ENCODE assay signal across 33 cellular contexts in the genomic region with DNA sequence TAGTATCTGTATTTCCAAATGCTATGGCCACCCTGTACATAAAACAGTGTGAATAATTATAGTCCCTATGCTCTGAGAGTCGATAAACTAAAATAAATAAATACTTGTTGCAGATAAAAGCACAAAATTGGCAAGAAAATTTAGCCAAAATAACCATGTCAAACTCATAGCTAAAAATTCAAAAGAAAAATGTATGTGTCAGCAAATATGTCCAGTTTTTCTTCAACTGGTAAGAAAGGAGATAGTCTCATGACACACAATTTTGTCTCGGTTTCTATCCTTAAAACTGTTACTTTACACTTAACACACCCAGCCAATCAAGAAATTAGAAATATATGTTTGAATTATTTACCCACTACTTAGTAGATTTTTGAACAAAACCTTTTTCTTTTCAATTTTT.
"Had no signal": no experiment of that assay in that cellular context is flagged by ENCODE, and none has a peak within 500 bp of the region (broad histone marks: within the 10 kb centered on the region; RNA-seq: fewer than 3 reads in every experiment).

No MANE protein-coding gene starts in this region.

- H3K27ac ChIP-seq: adrenal gland, body of pancreas, brain microvascular endothelial cell, breast epithelium, VCaP had no signal

- DNase-seq: activated B cell treated with CpG ODN at 0.5 μM for 24 hours; activated CD4-positive, alpha-beta memory T cell treated with anti-CD3 and anti-CD28 coated beads for 36 hours; activated CD4-positive, alpha-beta T cell treated with anti-CD3 and anti-CD28 coated beads for 4 hours; activated CD4-positive, alpha-beta T cell treated with anti-CD3 and anti-CD28 coated beads, Interleukin-2, amount 10 ng/mL, durations not matched to agents 24 days and 14 days; activated CD4-positive, alpha-beta T cell treated with anti-CD3 and anti-CD28 coated beads, Interleukin-2, amount 50 U/mL, for 1 hour; activated CD4-positive, alpha-beta T cell treated with anti-CD3 and anti-CD28 coated beads, Interleukin-2, amount 50 U/mL, for 4 hours; activated CD4-positive, CD25-positive, alpha-beta regulatory T cell treated with anti-CD3 and anti-CD28 coated beads, Interleukin-2, amount 50 U/mL, for 72 hours; activated CD8-positive, alpha-beta memory T cell treated with anti-CD3 and anti-CD28 coated beads, Interleukin-2, amount 50 U/mL, for 4 hours; activated CD8-positive, alpha-beta T cell treated with anti-CD3 and anti-CD28 coated beads for 36 hours; activated effector memory CD4-positive, alpha-beta T cell treated with anti-CD3 and anti-CD28 coated beads, Interleukin-2, amount 50 U/mL, for 16 hours; activated gamma-delta T cell treated with Interleukin-2 at 50 U/mL for 16 hours; activated naive CD4-positive, alpha-beta T cell; activated naive CD4-positive, alpha-beta T cell treated with anti-CD3 and anti-CD28 coated beads for 36 hours; activated naive CD4-positive, alpha-beta T cell treated with anti-CD3 and anti-CD28 coated beads, Interleukin-2, amount 50 U/mL, for 16 hours; activated naive CD8-positive, alpha-beta T cell treated with anti-CD3 and anti-CD28 coated beads for 36 hours; activated T-cell treated with anti-CD3 and anti-CD28 coated beads for 4 hours; activated T-cell treated with anti-CD3 and anti-CD28 coated beads, Interleukin-2, amount 50 U/mL, for 1 hour; activated T-cell treated with anti-CD3 and anti-CD28 coated beads, Interleukin-2, amount 50 U/mL, for 4 hours; activated T-cell treated with anti-CD3 and anti-CD28 coated beads, Interleukin-2, amount 50 U/mL, for 72 hours; adrenal gland; amniotic stem cell; aorta; body of pancreas; brain microvascular endothelial cell; central memory CD4-positive, alpha-beta T cell; T-helper 2 cell; T-helper 9 cell had no signal

- ATAC-seq: activated CD8-positive, alpha-beta T cell treated with anti-CD3 and anti-CD28 coated beads for 36 hours; activated naive CD4-positive, alpha-beta T cell treated with anti-CD3 and anti-CD28 coated beads, Interleukin-2, amount 50 U/mL, for 72 hours; activated T-cell treated with anti-CD3 and anti-CD28 coated beads, Interleukin-2, amount 50 U/mL, for 4 hours; activated T-cell treated with anti-CD3 and anti-CD28 coated beads, Interleukin-2, amount 50 U/mL, for 72 hours; activated T-helper 17 cell treated with anti-CD3 and anti-CD28 coated beads, Interleukin-2, amount 50 U/mL, for 72 hours; body of pancreas had no signal

- FAIRE-seq: astrocyte, TTC549 had no signal

- H3K27me3 ChIP-seq: adrenal gland, body of pancreas, brain microvascular endothelial cell, breast epithelium had no signal

- H3K4me1 ChIP-seq: adrenal gland, body of pancreas, breast epithelium had no signal

- H3K36me3 ChIP-seq: adrenal gland, brain microvascular endothelial cell, breast epithelium had no signal

- H3K4me3 ChIP-seq: adrenal gland, body of pancreas, breast epithelium had no signal

- H3K9me3 ChIP-seq: adrenal gland, body of pancreas, breast epithelium had no signal
